ENCODE assay signal across 14 cellular contexts in the genomic region with DNA sequence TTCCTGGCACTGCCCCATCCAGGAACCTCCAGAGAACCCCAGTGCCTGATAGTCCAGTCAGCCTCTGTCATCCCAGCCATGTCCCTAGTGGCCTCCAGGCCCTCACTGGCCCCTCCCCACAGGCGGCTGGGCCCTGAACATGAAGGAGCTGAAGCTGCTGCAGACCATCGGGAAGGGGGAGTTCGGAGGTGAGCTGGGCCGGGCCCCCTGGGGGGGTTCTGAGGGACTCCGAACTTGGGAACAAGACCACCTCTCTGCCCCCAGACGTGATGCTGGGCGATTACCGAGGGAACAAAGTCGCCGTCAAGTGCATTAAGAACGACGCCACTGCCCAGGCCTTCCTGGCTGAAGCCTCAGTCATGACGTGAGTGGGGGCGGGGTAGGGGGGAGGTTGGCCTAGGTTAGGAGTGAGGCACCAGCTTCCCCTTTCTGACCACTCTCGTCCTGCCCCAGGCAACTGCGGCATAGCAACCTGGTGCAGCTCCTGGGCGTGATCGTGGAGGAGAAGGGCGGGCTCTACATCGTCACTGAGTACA. TPM values are rescaled to one million over a fixed set of nuclear protein-coding genes. Genes with fewer than 3 reads are reported as not detected.
DNase-seq lines count a peak whose midpoint lies in the region; ATAC-seq lines count a peak whose summit lies in the region.
"Had no signal": no experiment of that assay in that cellular context is flagged by ENCODE, and none has a peak within 500 bp of the region (broad histone marks: within the 10 kb centered on the region; RNA-seq: fewer than 3 reads in every experiment).

No MANE protein-coding gene starts in this region.

- peaks cover 51% of the 10 kb centered on the region for H3K36me3 Mint-ChIP-seq in activated CD8-positive, alpha-beta memory T cell treated with anti-CD3 and anti-CD28 coated beads, Interleukin-2, amount 10 ng/mL, durations not matched to agents 7 days and 5 days
- peaks cover 36% of the 10 kb centered on the region for H3K36me3 Mint-ChIP-seq in activated T-helper 1 cell treated with anti-CD3 and anti-CD28 coated beads, Interleukin-12 subunit alpha, Interleukin-12 subunit beta, Interleukin-2, Interleukin-4 antibody, amounts not matched to agents 30 ng/mL and 10 ng/mL and 1 ng/mL, durations not matched to agents 14 hours and 24 hours and 36 hours (ENCODE audit: low read depth)

- peak overlapping the region in 12 of 21 experiments; percentile 4 to 77 (median 70) for H3K27ac ChIP-seq in skin epidermis
- H3K27ac ChIP-seq: thyroid gland had no signal

- peaks cover 49% of the 10 kb centered on the region for H3K4me1 Mint-ChIP-seq in activated CD8-positive, alpha-beta memory T cell treated with anti-CD3 and anti-CD28 coated beads, Interleukin-2, amount 10 ng/mL, durations not matched to agents 7 days and 5 days
- peaks cover 32% of the 10 kb centered on the region for H3K4me1 Mint-ChIP-seq in activated T-helper 1 cell treated with anti-CD3 and anti-CD28 coated beads, Interleukin-12 subunit alpha, Interleukin-12 subunit beta, Interleukin-2, Interleukin-4 antibody, amounts not matched to agents 30 ng/mL and 10 ng/mL and 1 ng/mL, durations not matched to agents 14 hours and 24 hours and 36 hours (ENCODE audit: low read depth)

- no peaks in the 10 kb centered on the region for H3K9me3 Mint-ChIP-seq in activated CD8-positive, alpha-beta memory T cell treated with anti-CD3 and anti-CD28 coated beads, Interleukin-2, amount 10 ng/mL, durations not matched to agents 7 days and 5 days (ENCODE audit: low read depth)
- H3K9me3 Mint-ChIP-seq in activated T-helper 1 cell treated with anti-CD3 and anti-CD28 coated beads, Interleukin-12 subunit alpha, Interleukin-12 subunit beta, Interleukin-2, Interleukin-4 antibody, amounts not matched to agents 30 ng/mL and 10 ng/mL and 1 ng/mL, durations not matched to agents 14 hours and 24 hours and 36 hours: no peaks in the 10 kb centered on the region
- H3K9me3 Mint-ChIP-seq: T-helper 2 cell treated with Interferon-gamma antibody and Interleukin-4, amounts not matched to agents 5 μg/mL and 100 μg/mL, for 36 hours had no signal

- peak overlapping the region; percentile 74 for H3K27ac Mint-ChIP-seq in activated CD8-positive, alpha-beta memory T cell treated with anti-CD3 and anti-CD28 coated beads, Interleukin-2, amount 10 ng/mL, durations not matched to agents 7 days and 5 days
- peak overlapping the region; percentile 81 for H3K27ac Mint-ChIP-seq in activated T-helper 1 cell treated with anti-CD3 and anti-CD28 coated beads, Interleukin-12 subunit alpha, Interleukin-12 subunit beta, Interleukin-2, Interleukin-4 antibody, amounts not matched to agents 30 ng/mL and 10 ng/mL and 1 ng/mL, durations not matched to agents 14 hours and 24 hours and 36 hours

- DNase-seq in activated CD8-positive, alpha-beta memory T cell treated with anti-CD3 and anti-CD28 coated beads, Interleukin-2, amount 10 ng/mL, durations not matched to agents 7 days and 5 days: no peak
- no peak for DNase-seq in activated CD8-positive, alpha-beta memory T cell treated with anti-CD3 and anti-CD28 coated beads, Interleukin-2, amount 50 U/mL, for 4 hours
- DNase-seq in NOMO-1 treated with dmso at 0.1 percent for 144 hours (lab: John Stamatoyannopoulos, UW; ENCODE audit: unreplicated experiment) (peak; percentile 50), NCI-H2081 (lab: John Stamatoyannopoulos, UW) (no peak), NCI-H526 treated with DMSO at 0.1 percent for 48 hours (lab: John Stamatoyannopoulos, UW) (no peak)
- DNase-seq in activated T-helper 1 cell treated with anti-CD3 and anti-CD28 coated beads, Interleukin-12 subunit alpha, Interleukin-12 subunit beta, Interleukin-2, Interleukin-4 antibody, amounts not matched to agents 30 ng/mL and 10 ng/mL and 1 ng/mL, durations not matched to agents 14 hours and 24 hours and 36 hours (ENCODE audit: low spot score): no peak
- DNase-seq: amniotic stem cell had no signal

- H3K27me3 Mint-ChIP-seq in activated CD8-positive, alpha-beta memory T cell treated with anti-CD3 and anti-CD28 coated beads, Interleukin-2, amount 10 ng/mL, durations not matched to agents 7 days and 5 days: no peaks in the 10 kb centered on the region
- H3K27me3 Mint-ChIP-seq in activated T-helper 1 cell treated with anti-CD3 and anti-CD28 coated beads, Interleukin-12 subunit alpha, Interleukin-12 subunit beta, Interleukin-2, Interleukin-4 antibody, amounts not matched to agents 30 ng/mL and 10 ng/mL and 1 ng/mL, durations not matched to agents 14 hours and 24 hours and 36 hours (ENCODE audit: insufficient read depth): no peaks in the 10 kb centered on the region

- no peak overlapping the region for H3K4me3 ChIP-seq in skin epidermis
- H3K4me3 ChIP-seq: thyroid gland had no signal

- no peak for ATAC-seq in activated CD8-positive, alpha-beta memory T cell treated with anti-CD3 and anti-CD28 coated beads, Interleukin-2, amount 10 ng/mL, durations not matched to agents 7 days and 5 days
- no peak for ATAC-seq in HG02885 (IDR thresholded peaks at IDR 0.05; ENCODE audit: poor library complexity, unreplicated experiment)

- CTCF ChIA-PET in activated CD8-positive, alpha-beta memory T cell treated with anti-CD3 and anti-CD28 coated beads, Interleukin-2, amount 10 ng/mL, durations not matched to agents 7 days and 5 days (lab: Charles Lee): interaction anchor here (1.5 to 25.9 kb wide), 3 partner anchors 10 to 150 kb away, joined by 5 to 1355 read pairs (median 6); a partner anchor contains a TSS

- no peak overlapping the region for H3K4me3 Mint-ChIP-seq in activated CD8-positive, alpha-beta memory T cell treated with anti-CD3 and anti-CD28 coated beads, Interleukin-2, amount 10 ng/mL, durations not matched to agents 7 days and 5 days
- H3K4me3 Mint-ChIP-seq in activated T-helper 1 cell treated with anti-CD3 and anti-CD28 coated beads, Interleukin-12 subunit alpha, Interleukin-12 subunit beta, Interleukin-2, Interleukin-4 antibody, amounts not matched to agents 30 ng/mL and 10 ng/mL and 1 ng/mL, durations not matched to agents 14 hours and 24 hours and 36 hours: no peak overlapping the region
- H3K4me3 Mint-ChIP-seq: T-helper 2 cell treated with Interferon-gamma antibody and Interleukin-4, amounts not matched to agents 5 μg/mL and 100 μg/mL, for 36 hours had no signal

- intact Hi-C loops in activated T-helper 1 cell treated with anti-CD3 and anti-CD28 coated beads, Interleukin-12 subunit alpha, Interleukin-12 subunit beta, Interleukin-2, Interleukin-4 antibody, amounts not matched to agents 30 ng/mL and 10 ng/mL and 1 ng/mL, durations not matched to agents 14 hours and 24 hours and 36 hours (cut with micrococcal nuclease): loop anchor here (1.0 to 2.0 kb wide), 6 partner anchors 12 to 165 kb away; no protein-coding TSS in a partner anchor

RNA-seq across cellular contexts. Expression of a gene that starts 12.0 kb away (rescaled TPM):
- total RNA-seq in activated CD8-positive, alpha-beta memory T cell treated with anti-CD3 and anti-CD28 coated beads, Interleukin-2, amount 10 ng/mL, durations not matched to agents 7 days and 5 days: not detected
- 0.75 and 0.93 TPM in 2 replicates for total RNA-seq in activated T-helper 1 cell treated with anti-CD3 and anti-CD28 coated beads, Interleukin-12 subunit alpha, Interleukin-12 subunit beta, Interleukin-2, Interleukin-4 antibody, amounts not matched to agents 30 ng/mL and 10 ng/mL and 1 ng/mL, durations not matched to agents 14 hours and 24 hours and 36 hours
- total RNA-seq: PC-3 had no signal

RNA-seq across cellular contexts. Expression of a gene that starts 18.7 kb away (rescaled TPM):
- total RNA-seq in activated CD8-positive, alpha-beta memory T cell treated with anti-CD3 and anti-CD28 coated beads, Interleukin-2, amount 10 ng/mL, durations not matched to agents 7 days and 5 days: 100 to 1,000 TPM; 349 to 369 TPM
- total RNA-seq in activated T-helper 1 cell treated with anti-CD3 and anti-CD28 coated beads, Interleukin-12 subunit alpha, Interleukin-12 subunit beta, Interleukin-2, Interleukin-4 antibody, amounts not matched to agents 30 ng/mL and 10 ng/mL and 1 ng/mL, durations not matched to agents 14 hours and 24 hours and 36 hours: 348 and 362 TPM in 2 replicates

RNA-seq across cellular contexts. Expression of a gene that starts 25.8 kb away (rescaled TPM):
- total RNA-seq in activated CD8-positive, alpha-beta memory T cell treated with anti-CD3 and anti-CD28 coated beads, Interleukin-2, amount 10 ng/mL, durations not matched to agents 7 days and 5 days: under 1 TPM in 1 of 2 experiments, not detected in 1; 0.35 TPM
- 0.17 and 0.29 TPM in 2 replicates for total RNA-seq in activated T-helper 1 cell treated with anti-CD3 and anti-CD28 coated beads, Interleukin-12 subunit alpha, Interleukin-12 subunit beta, Interleukin-2, Interleukin-4 antibody, amounts not matched to agents 30 ng/mL and 10 ng/mL and 1 ng/mL, durations not matched to agents 14 hours and 24 hours and 36 hours
- total RNA-seq: MCF 10A, PC-3, thyroid gland had no signal

RNA-seq across cellular contexts. Expression of a gene that starts 42.3 kb away (rescaled TPM):
- total RNA-seq in activated CD8-positive, alpha-beta memory T cell treated with anti-CD3 and anti-CD28 coated beads, Interleukin-2, amount 10 ng/mL, durations not matched to agents 7 days and 5 days: 10 to 100 TPM; 48.5 to 58.6 TPM
- total RNA-seq in activated T-helper 1 cell treated with anti-CD3 and anti-CD28 coated beads, Interleukin-12 subunit alpha, Interleukin-12 subunit beta, Interleukin-2, Interleukin-4 antibody, amounts not matched to agents 30 ng/mL and 10 ng/mL and 1 ng/mL, durations not matched to agents 14 hours and 24 hours and 36 hours: 52.1 and 52.4 TPM in 2 replicates

RNA-seq across cellular contexts. Expression of a gene that starts 52.0 kb away (rescaled TPM):
- total RNA-seq in activated CD8-positive, alpha-beta memory T cell treated with anti-CD3 and anti-CD28 coated beads, Interleukin-2, amount 10 ng/mL, durations not matched to agents 7 days and 5 days: not detected
- not detected in 2 replicates for total RNA-seq in activated T-helper 1 cell treated with anti-CD3 and anti-CD28 coated beads, Interleukin-12 subunit alpha, Interleukin-12 subunit beta, Interleukin-2, Interleukin-4 antibody, amounts not matched to agents 30 ng/mL and 10 ng/mL and 1 ng/mL, durations not matched to agents 14 hours and 24 hours and 36 hours
- total RNA-seq: lower leg skin, MCF 10A, PC-3 had no signal
